1 cellular context compared by ENCODE assay signal in genomic region chr15:37872661-37873060, GRCh38.
TF ChIP-seq lines count a peak whose summit lies in the region.

No MANE protein-coding gene starts in this region.

TF ChIP-seq in GM23338, 12 proteins besides CTCF, POLR2A, EP300 and RAD21 (continued from another document):
- TF ChIP-seq ZNF462 (CRISPR knock-in tag; IDR thresholded peaks at IDR 0.05) = no peak
- TF ChIP-seq, protein P1, sequence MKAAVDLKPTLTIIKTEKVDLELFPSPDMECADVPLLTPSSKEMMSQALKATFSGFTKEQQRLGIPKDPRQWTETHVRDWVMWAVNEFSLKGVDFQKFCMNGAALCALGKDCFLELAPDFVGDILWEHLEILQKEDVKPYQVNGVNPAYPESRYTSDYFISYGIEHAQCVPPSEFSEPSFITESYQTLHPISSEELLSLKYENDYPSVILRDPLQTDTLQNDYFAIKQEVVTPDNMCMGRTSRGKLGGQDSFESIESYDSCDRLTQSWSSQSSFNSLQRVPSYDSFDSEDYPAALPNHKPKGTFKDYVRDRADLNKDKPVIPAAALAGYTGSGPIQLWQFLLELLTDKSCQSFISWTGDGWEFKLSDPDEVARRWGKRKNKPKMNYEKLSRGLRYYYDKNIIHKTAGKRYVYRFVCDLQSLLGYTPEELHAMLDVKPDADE (IDR thresholded peaks at IDR 0.05) = no peak
- TF ChIP-seq, protein P2, sequence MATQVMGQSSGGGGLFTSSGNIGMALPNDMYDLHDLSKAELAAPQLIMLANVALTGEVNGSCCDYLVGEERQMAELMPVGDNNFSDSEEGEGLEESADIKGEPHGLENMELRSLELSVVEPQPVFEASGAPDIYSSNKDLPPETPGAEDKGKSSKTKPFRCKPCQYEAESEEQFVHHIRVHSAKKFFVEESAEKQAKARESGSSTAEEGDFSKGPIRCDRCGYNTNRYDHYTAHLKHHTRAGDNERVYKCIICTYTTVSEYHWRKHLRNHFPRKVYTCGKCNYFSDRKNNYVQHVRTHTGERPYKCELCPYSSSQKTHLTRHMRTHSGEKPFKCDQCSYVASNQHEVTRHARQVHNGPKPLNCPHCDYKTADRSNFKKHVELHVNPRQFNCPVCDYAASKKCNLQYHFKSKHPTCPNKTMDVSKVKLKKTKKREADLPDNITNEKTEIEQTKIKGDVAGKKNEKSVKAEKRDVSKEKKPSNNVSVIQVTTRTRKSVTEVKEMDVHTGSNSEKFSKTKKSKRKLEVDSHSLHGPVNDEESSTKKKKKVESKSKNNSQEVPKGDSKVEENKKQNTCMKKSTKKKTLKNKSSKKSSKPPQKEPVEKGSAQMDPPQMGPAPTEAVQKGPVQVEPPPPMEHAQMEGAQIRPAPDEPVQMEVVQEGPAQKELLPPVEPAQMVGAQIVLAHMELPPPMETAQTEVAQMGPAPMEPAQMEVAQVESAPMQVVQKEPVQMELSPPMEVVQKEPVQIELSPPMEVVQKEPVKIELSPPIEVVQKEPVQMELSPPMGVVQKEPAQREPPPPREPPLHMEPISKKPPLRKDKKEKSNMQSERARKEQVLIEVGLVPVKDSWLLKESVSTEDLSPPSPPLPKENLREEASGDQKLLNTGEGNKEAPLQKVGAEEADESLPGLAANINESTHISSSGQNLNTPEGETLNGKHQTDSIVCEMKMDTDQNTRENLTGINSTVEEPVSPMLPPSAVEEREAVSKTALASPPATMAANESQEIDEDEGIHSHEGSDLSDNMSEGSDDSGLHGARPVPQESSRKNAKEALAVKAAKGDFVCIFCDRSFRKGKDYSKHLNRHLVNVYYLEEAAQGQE (IDR thresholded peaks at IDR 0.05; ENCODE audit: unreplicated experiment) = no peak
